In the genomic region with DNA sequence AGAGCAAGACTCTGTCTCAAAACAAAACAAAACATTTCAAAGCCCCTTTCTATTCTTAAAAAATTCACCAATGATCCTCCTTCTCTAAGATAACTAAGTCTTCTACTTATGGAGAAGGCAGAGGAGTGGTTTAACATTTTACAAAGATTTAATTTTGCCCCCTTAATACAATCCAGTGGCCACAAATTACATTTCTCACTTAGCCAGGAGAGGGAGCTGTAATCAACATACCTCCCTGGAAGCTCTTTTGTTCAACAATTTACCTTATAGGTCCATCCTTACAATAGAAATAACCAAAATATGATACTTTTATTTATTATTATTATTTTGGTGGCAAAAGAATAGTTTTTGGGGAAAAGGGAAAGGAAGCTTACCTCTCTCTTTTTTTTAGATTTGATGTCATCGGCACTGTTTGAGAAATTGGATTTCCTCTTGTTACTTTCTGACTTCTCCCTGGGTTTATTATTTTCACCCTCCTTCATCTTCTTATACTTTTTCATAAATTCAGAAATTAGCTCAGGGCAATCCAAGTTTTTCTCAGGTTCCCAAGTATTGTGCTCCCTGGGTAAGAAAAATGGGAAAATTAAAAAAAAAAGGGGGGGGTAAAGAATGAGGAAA, we compare ENCODE assay signal across 8 cellular contexts. TPM values are rescaled to one million over a fixed set of nuclear protein-coding genes. Genes with fewer than 3 reads are reported as not detected.
DNase-seq lines count a peak whose midpoint lies in the region; ATAC-seq, FAIRE-seq and TF ChIP-seq lines count a peak whose summit lies in the region.

No MANE protein-coding gene starts in this region.

- peaks cover 39% of the 10 kb centered on the region for H3F3A ChIP-seq in neural progenitor cell (ENCODE audit: low read depth)

- intact Hi-C loops in endothelial cell of umbilical vein (cut with micrococcal nuclease) = loop anchor here (1.0 kb wide), 4 partner anchors 28 to 117 kb away; no protein-coding TSS in a partner anchor

- peaks cover 42% of the 10 kb centered on the region for H3K36me3 Mint-ChIP-seq in neural progenitor cell

- H3K4me2 ChIP-seq in endothelial cell of umbilical vein (ENCODE audit: insufficient read depth, low read length) (no peak overlapping the region), neural progenitor cell (no peak overlapping the region)

- H3K27ac Mint-ChIP-seq in neural progenitor cell = no peak overlapping the region

- no peaks in the 10 kb centered on the region for H4K20me1 ChIP-seq in endothelial cell of umbilical vein (replicated peaks; ENCODE audit: control insufficient read depth, extremely low read depth, insufficient read depth, low read length)
- H4K20me1 ChIP-seq in neural progenitor cell (ENCODE audit: low read depth) = peaks cover 11% of the 10 kb centered on the region

- CTCF ChIA-PET in HEK293T (lab: Yijun Ruan, JAX) (interaction anchor here (0.6 to 1.9 kb wide), 13 partner anchors 10 to 281 kb away, joined by 3 to 10 read pairs (median 3); a partner anchor contains a TSS), endothelial cell of umbilical vein (lab: Charles Lee) (interaction anchor here (0.6 to 3.1 kb wide), 50 partner anchors 9 to 495 kb away, joined by 3 to 41 read pairs (median 5); a partner anchor contains a TSS)

- no peaks in the 10 kb centered on the region for H3K9me3 ChIP-seq in endothelial cell of umbilical vein (replicated peaks; ENCODE audit: control insufficient read depth, insufficient read depth, low read length)
- H3K9me3 ChIP-seq in neural progenitor cell (ENCODE audit: low read depth) = no peaks in the 10 kb centered on the region

- no TSS peak for BruUV-seq in endothelial cell of umbilical vein (replicated peaks; lab: Mats Ljungman, UMichigan)

- peaks cover 4 to 7% of the 10 kb centered on the region in 2 experiments for H3K36me3 ChIP-seq in endothelial cell of umbilical vein (ENCODE audit: control insufficient read depth in 2 of 2, extremely low read depth in 1 of 2, insufficient read depth in 2 of 2, low read length in 2 of 2)
- H3K36me3 ChIP-seq in neural progenitor cell = peaks cover 54% of the 10 kb centered on the region

- dilution Hi-C loops in endothelial cell of umbilical vein (cut with MboI; ENCODE audit: extremely low pct_ligation_motif_present, low sequenced_read_pairs) = no loop called here

- H3K27me3 ChIP-seq in endothelial cell of umbilical vein (ENCODE audit: control insufficient read depth in 2 of 2, insufficient read depth in 2 of 2, low read length in 2 of 2) (no peaks in the 10 kb centered on the region), neural progenitor cell (no peaks in the 10 kb centered on the region)

- no peak overlapping the region for H3K27ac ChIP-seq in endothelial cell of umbilical vein (ENCODE audit: insufficient read depth, low read depth, low read length)
- peak overlapping the region; percentile 58 for H3K27ac ChIP-seq in neural progenitor cell

- H3K79me2 ChIP-seq in endothelial cell of umbilical vein (ENCODE audit: control insufficient read depth, insufficient read depth, low read length) (peaks cover 25% of the 10 kb centered on the region), neural progenitor cell (ENCODE audit: low read depth) (peaks cover 98% of the 10 kb centered on the region)

- H2AFZ ChIP-seq in endothelial cell of umbilical vein (ENCODE audit: low read depth, low read length) (no peak overlapping the region), neural progenitor cell (replicated peaks) (no peak overlapping the region)

- no peaks in the 10 kb centered on the region for H3K9me3 Mint-ChIP-seq in neural progenitor cell

- DNase-seq in DMS53 (lab: John Stamatoyannopoulos, UW) (peak; percentile 73), HEK293T (ENCODE audit: extremely low spot score) (peak; percentile 49), RPMI8226 (peak; percentile 42), endothelial cell of umbilical vein (ENCODE audit: low read depth, low spot score) (peak; percentile 67), neural progenitor cell (ENCODE audit: low spot score) (peak; percentile 60), DMS79 (lab: John Stamatoyannopoulos, UW) (no peak)
- DNase-seq in stimulated activated CD4-positive, alpha-beta T cell treated with anti-CD3 and anti-CD28 coated beads, Interleukin-2, amount 100 ng/mL, for 24 hours = no peak

- TF ChIP-seq POLR2A in endothelial cell of umbilical vein (IDR thresholded peaks at IDR 0.05; ENCODE audit: low read depth, low read length) = no peak

- H3K4me1 ChIP-seq in endothelial cell of umbilical vein (ENCODE audit: control insufficient read depth, extremely low read depth, insufficient read depth, low read length) = no peaks in the 10 kb centered on the region
- H3K4me1 ChIP-seq in neural progenitor cell = peaks cover 11% of the 10 kb centered on the region

- no peaks in the 10 kb centered on the region for H3K9me1 ChIP-seq in endothelial cell of umbilical vein (replicated peaks; ENCODE audit: control insufficient read depth, extremely low read depth, insufficient read depth, low read length)

- TF ChIP-seq CTCF in endothelial cell of umbilical vein (IDR thresholded peaks at IDR 0.05; ENCODE audit: extremely low read depth in 1 of 2, insufficient read depth in 1 of 2, low read depth in 1 of 2, low read length in 2 of 2) (peak; percentile 43 to 46), neural progenitor cell (IDR thresholded peaks at IDR 0.05) (peak; percentile 72)

- H3K9ac ChIP-seq in endothelial cell of umbilical vein (replicated peaks; ENCODE audit: extremely low read depth, insufficient read depth, low read length) = no peak overlapping the region
- no peak overlapping the region for H3K9ac ChIP-seq in neural progenitor cell

- peaks cover 5% of the 10 kb centered on the region for H3K4me1 Mint-ChIP-seq in neural progenitor cell

- H3K4me3 Mint-ChIP-seq in neural progenitor cell = no peak overlapping the region

- POLR2A ChIA-PET in HEK293T (lab: Yijun Ruan, JAX) = interaction anchor here (0.5 to 5.7 kb wide), 8 partner anchors 9 to 36 kb away, joined by 3 to 51 read pairs (median 4); a partner anchor contains a TSS
- POLR2A ChIA-PET in endothelial cell of umbilical vein (lab: Charles Lee) = interaction anchor here (0.8 to 1.8 kb wide), 3 partner anchors 28 to 35 kb away, joined by 3 to 15 read pairs (median 6); a partner anchor contains a TSS

- no peak overlapping the region for H3K4me3 ChIP-seq in endothelial cell of umbilical vein (replicated peaks in 1 of 3; ENCODE audit: insufficient read depth in 1 of 3, low read depth in 1 of 3, low read length in 3 of 3)
- no peak overlapping the region for H3K4me3 ChIP-seq in neural progenitor cell

- no peak for FAIRE-seq in endothelial cell of umbilical vein (lab: Jason Lieb, UNC)

- H3K27me3 Mint-ChIP-seq in neural progenitor cell (ENCODE audit: insufficient read depth, low read depth) = peaks cover 4% of the 10 kb centered on the region

- no peak for ATAC-seq in GM19324 (IDR thresholded peaks at IDR 0.05; ENCODE audit: low FRiP score, unreplicated experiment)

TF ChIP-seq in HEK293T, 16 proteins besides CTCF, POLR2A, EP300 and RAD21 (continues in another document):
- TF ChIP-seq FOXK2 (IDR thresholded peaks at IDR 0.05) (no peak), ELF4 (IDR thresholded peaks at IDR 0.05) (no peak), L3MBTL2 (conservative IDR thresholded peaks at IDR 0.05) (no peak), FOXM1 (IDR thresholded peaks at IDR 0.05; ENCODE audit: borderline replicate concordance) (no peak), SUZ12 (IDR thresholded peaks at IDR 0.05) (no peak)

TF ChIP-seq in endothelial cell of umbilical vein, 7 proteins besides CTCF, POLR2A, EP300 and RAD21 (continues in another document):
- TF ChIP-seq JUN (IDR thresholded peaks at IDR 0.05; ENCODE audit: borderline replicate concordance, insufficient read depth, insufficient read length, low read depth) (no peak), FOS (IDR thresholded peaks at IDR 0.05; ENCODE audit: borderline replicate concordance, insufficient read depth, low read length) (no peak), MYC (IDR thresholded peaks at IDR 0.05; ENCODE audit: low read depth, low read length) (no peak), POLR2AphosphoS5 (IDR thresholded peaks at IDR 0.05; ENCODE audit: insufficient read depth, low read depth, low read length) (no peak)
- TF ChIP-seq, protein P1, sequence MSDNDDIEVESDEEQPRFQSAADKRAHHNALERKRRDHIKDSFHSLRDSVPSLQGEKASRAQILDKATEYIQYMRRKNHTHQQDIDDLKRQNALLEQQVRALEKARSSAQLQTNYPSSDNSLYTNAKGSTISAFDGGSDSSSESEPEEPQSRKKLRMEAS (IDR thresholded peaks at IDR 0.05; ENCODE audit: insufficient read depth, insufficient read length) = no peak

RNA-seq across cellular contexts. Expression of a gene that starts 28.1 kb away (rescaled TPM):
- 111 TPM in 2 replicates for total RNA-seq in endothelial cell of umbilical vein
- 20.4 and 22.8 TPM in 2 replicates for polyA plus RNA-seq in endothelial cell of umbilical vein
- polyA plus RNA-seq in endothelial cell of umbilical vein (2011; cell fraction: cytosol; rRNA removed) = 23.7 and 24.8 TPM in 2 replicates
- polyA plus RNA-seq in endothelial cell of umbilical vein (2011; cell fraction: nucleus; rRNA removed) = 19.2 and 29.7 TPM in 2 replicates
- 23.5 and 32.2 TPM in 2 replicates for polyA plus RNA-seq in endothelial cell of umbilical vein (2012)
- 107 and 135 TPM in 2 replicates for polyA minus RNA-seq in endothelial cell of umbilical vein
- polyA minus RNA-seq in endothelial cell of umbilical vein (2011; cell fraction: cytosol; rRNA and poly(A)+ RNA removed) = 45.5 TPM
- polyA minus RNA-seq in endothelial cell of umbilical vein (2011; cell fraction: nucleus; rRNA and poly(A)+ RNA removed) = 25.4 and 42.8 TPM in 2 replicates
- 232 and 288 TPM in 2 replicates for total RNA-seq in neural progenitor cell (ENCODE audit: low replicate concordance)

RNA-seq across cellular contexts. Expression of a gene that starts 28.8 kb away (rescaled TPM):
- total RNA-seq in endothelial cell of umbilical vein (1,437 and 1,470 TPM in 2 replicates), neural progenitor cell (ENCODE audit: low replicate concordance) (1,779 and 2,341 TPM in 2 replicates)
- polyA plus RNA-seq in endothelial cell of umbilical vein = 340 and 566 TPM in 2 replicates
- polyA plus RNA-seq in endothelial cell of umbilical vein (2011; cell fraction: cytosol; rRNA removed) = 1,013 and 1,302 TPM in 2 replicates
- polyA plus RNA-seq in endothelial cell of umbilical vein (2011; cell fraction: nucleus; rRNA removed) = 710 and 849 TPM in 2 replicates
- polyA plus RNA-seq in endothelial cell of umbilical vein (2012) = 1,410 and 1,644 TPM in 2 replicates
- 867 and 877 TPM in 2 replicates for polyA minus RNA-seq in endothelial cell of umbilical vein
- 521 TPM for polyA minus RNA-seq in endothelial cell of umbilical vein (2011; cell fraction: cytosol; rRNA and poly(A)+ RNA removed)
- 264 and 350 TPM in 2 replicates for polyA minus RNA-seq in endothelial cell of umbilical vein (2011; cell fraction: nucleus; rRNA and poly(A)+ RNA removed)

RNA-seq across cellular contexts. Expression of a gene that starts 49.0 kb away (rescaled TPM):
- total RNA-seq in endothelial cell of umbilical vein (not detected in 2 replicates), neural progenitor cell (ENCODE audit: low replicate concordance) (2.8 and 4.3 TPM in 2 replicates)
- not detected in 2 replicates for polyA plus RNA-seq in endothelial cell of umbilical vein
- not detected in 2 replicates for polyA plus RNA-seq in endothelial cell of umbilical vein (2011; cell fraction: cytosol; rRNA removed)
- polyA plus RNA-seq in endothelial cell of umbilical vein (2011; cell fraction: nucleus; rRNA removed) = not detected in 2 replicates
- polyA plus RNA-seq in endothelial cell of umbilical vein (2012) = not detected in 2 replicates
- polyA minus RNA-seq in endothelial cell of umbilical vein = 1.7 and 3.9 TPM in 2 replicates
- 1.6 TPM for polyA minus RNA-seq in endothelial cell of umbilical vein (2011; cell fraction: cytosol; rRNA and poly(A)+ RNA removed)
- polyA minus RNA-seq in endothelial cell of umbilical vein (2011; cell fraction: nucleus; rRNA and poly(A)+ RNA removed) = not detected in 2 replicates

Comparison
In these comparisons a context has a peak if more than half of its experiments do, and no peak if none do; other contexts are left out.
1. DNase-seq: peak in DMS53 (single experiment), HEK293T (single experiment), RPMI8226 (single experiment), endothelial cell of umbilical vein (single experiment) and neural progenitor cell (single experiment); none in stimulated activated CD4-positive, alpha-beta T cell treated with anti-CD3 and anti-CD28 coated beads, Interleukin-2, amount 100 ng/mL, for 24 hours (0 of 2) and DMS79 (single experiment).